12 cellular contexts compared by ENCODE assay signal in the genomic region with DNA sequence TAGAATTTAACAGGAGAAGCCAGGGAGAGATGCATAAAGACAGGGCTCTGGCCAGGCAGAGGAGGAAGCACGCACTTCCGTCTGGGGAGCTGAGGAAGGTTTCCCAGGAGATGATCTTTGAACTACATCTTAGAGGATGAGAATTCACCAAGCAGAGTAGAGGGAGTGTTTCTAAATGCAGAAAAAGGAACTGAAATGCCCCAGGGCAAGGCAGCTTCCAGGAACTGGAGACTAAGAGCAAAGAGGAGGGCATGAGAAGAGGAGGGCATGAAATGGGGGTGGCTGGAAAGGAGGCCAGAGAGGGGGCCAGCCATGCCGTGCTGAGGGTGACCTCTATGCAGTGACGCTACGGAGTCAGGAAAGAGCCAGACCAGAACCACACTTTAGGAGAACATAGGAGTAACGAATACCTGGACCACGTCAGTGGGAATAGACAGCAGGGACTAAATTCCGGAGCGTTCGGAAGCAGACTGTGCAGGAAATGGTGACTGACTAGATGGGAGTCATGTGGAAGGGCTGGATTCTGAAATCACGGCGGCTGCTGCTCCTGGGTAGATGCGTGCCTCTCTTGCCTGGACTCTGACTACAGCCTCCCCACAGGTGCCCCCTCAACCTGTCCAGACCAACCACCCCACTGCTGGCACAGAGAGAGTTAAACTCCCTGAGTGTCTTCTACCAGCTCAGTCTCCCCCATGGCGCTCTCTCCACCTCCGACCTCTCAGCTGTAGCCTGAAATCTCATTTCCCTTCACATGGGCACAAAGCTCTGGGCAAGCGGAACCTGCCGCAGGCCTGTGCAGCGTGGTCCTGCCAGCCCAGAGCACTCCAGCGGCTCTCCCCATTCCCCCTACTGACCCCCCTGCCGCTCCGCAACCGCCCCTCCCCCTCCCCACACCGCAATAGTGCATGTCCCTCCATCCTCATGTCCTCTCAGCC.
DNase-seq lines count a peak whose midpoint lies in the region; ATAC-seq and TF ChIP-seq lines count a peak whose summit lies in the region.
"Had no signal": no experiment of that assay in that cellular context is flagged by ENCODE, and none has a peak within 500 bp of the region (broad histone marks: within the 10 kb centered on the region; RNA-seq: fewer than 3 reads in every experiment).

No MANE protein-coding gene starts in this region.

- H3K36me3 ChIP-seq in heart left ventricle (no peaks in the 10 kb centered on the region), muscle layer of colon (ENCODE audit: insufficient read depth, low read length) (no peaks in the 10 kb centered on the region)

- ATAC-seq in heart left ventricle (peak in 3 of 4 donors; percentile 40 to 72 (median 51)), HG02642 (IDR thresholded peaks at IDR 0.05; ENCODE audit: poor library complexity, unreplicated experiment) (no peak)

- 62 to 71% (median 65%) methylated on average over 23 of the region's 23 CpGs for WGBS in heart left ventricle, 4 donors

- H3K4me3 ChIP-seq in heart left ventricle (no peak overlapping the region), dorsolateral prefrontal cortex (peak overlapping the region in 55 of 59 donors; percentile 4 to 67 (median 34)), muscle layer of colon (ENCODE audit: low read depth in 1 of 2, low read length in 2 of 2) (peak overlapping the region in 1 of 2 donors; percentile 1)
- H3K4me3 ChIP-seq: psoas muscle had no signal

- H3K4me1 ChIP-seq in heart left ventricle: peaks cover 0 to 53% (median 6%) of the 10 kb centered on the region in 12 donors
- peaks cover 32% of the 10 kb centered on the region for H3K4me1 ChIP-seq in muscle layer of colon (ENCODE audit: insufficient read depth, low read length)
- H3K4me1 ChIP-seq: psoas muscle had no signal

- no peak for TF ChIP-seq POLR2A in heart left ventricle (IDR thresholded peaks at IDR 0.05)

- intact Hi-C loops in heart left ventricle (cut with DNase I): loop anchor here in 1 of 10 donors (10.0 kb wide), 1 partner anchor 52 kb away; no protein-coding TSS in a partner anchor
- intact Hi-C loops in cardiac septum (cut with DNase I): no loop called here
- intact Hi-C loops in dorsolateral prefrontal cortex (cut with DNase I): no loop called here

- DNase-seq in heart left ventricle (peak in 3 of 5 donors; percentile 22 to 33 (median 22)), cardiac septum (ENCODE audit: low spot score) (no peak), dorsolateral prefrontal cortex (peak in 3 of 10 donors; percentile 43 to 57 (median 54)), cerebellar nuclear complex (lab: John Stamatoyannopoulos, UW) (no peak), NCI-H510A treated with DMSO at 0.1 percent for 48 hours (lab: John Stamatoyannopoulos, UW) (no peak)
- no peak for DNase-seq in stimulated activated CD4-positive, alpha-beta T cell treated with anti-CD3 and anti-CD28 coated beads, Interleukin-15, amount 100 ng/mL, for 24 hours
- DNase-seq: activated effector memory CD4-positive, alpha-beta T cell treated with Interleukin-2 at 50 U/mL for 16 hours; NCI-H524 treated with DMSO at 0.1 percent for 48 hours; psoas muscle had no signal

- TF ChIP-seq CTCF in heart left ventricle (IDR thresholded peaks at IDR 0.05) (no peak), dorsolateral prefrontal cortex (IDR thresholded peaks at IDR 0.05 in 54 of 56, conservative IDR thresholded peaks at IDR 0.05 in 2 of 56; ENCODE audit: low read depth in 1 of 56, partially characterized antibody in 56 of 56) (no peak)

- H3K9ac ChIP-seq in muscle layer of colon (ENCODE audit: low read length): no peak overlapping the region
- H3K9ac ChIP-seq: KMS-11 had no signal

- H3K27ac ChIP-seq in heart left ventricle (peak overlapping the region in 4 of 12 donors; percentile 1 to 82 (median 19)), dorsolateral prefrontal cortex (peak overlapping the region; percentile 85 to 99 (median 97)), muscle layer of colon (ENCODE audit: low read depth, low read length) (peak overlapping the region; percentile 28)
- H3K27ac ChIP-seq: KMS-11, psoas muscle had no signal

- H3K27me3 ChIP-seq in heart left ventricle: no peaks in the 10 kb centered on the region
- H3K27me3 ChIP-seq in dorsolateral prefrontal cortex: no peaks in the 10 kb centered on the region
- H3K27me3 ChIP-seq in muscle layer of colon (ENCODE audit: control insufficient read depth in 1 of 2, insufficient read depth in 2 of 2, low read length in 2 of 2): no peaks in the 10 kb centered on the region

- H3K9me3 ChIP-seq in heart left ventricle (no peaks in the 10 kb centered on the region), muscle layer of colon (ENCODE audit: low read length) (no peaks in the 10 kb centered on the region)
- H3K9me3 ChIP-seq: psoas muscle had no signal

Comparison
In these comparisons a context has a peak if more than half of its experiments do, and no peak if none do; other contexts are left out.
1. DNase-seq: peak in heart left ventricle (3 of 5); none in cardiac septum (single experiment), stimulated activated CD4-positive, alpha-beta T cell treated with anti-CD3 and anti-CD28 coated beads, Interleukin-15, amount 100 ng/mL, for 24 hours (single experiment), cerebellar nuclear complex (0 of 2) and NCI-H510A treated with DMSO at 0.1 percent for 48 hours (single experiment).
2. H3K4me3 ChIP-seq: peak in dorsolateral prefrontal cortex (55 of 59); none in heart left ventricle (0 of 12).